Comparison of ENCODE assay signal across 8 cellular contexts in the genomic region with DNA sequence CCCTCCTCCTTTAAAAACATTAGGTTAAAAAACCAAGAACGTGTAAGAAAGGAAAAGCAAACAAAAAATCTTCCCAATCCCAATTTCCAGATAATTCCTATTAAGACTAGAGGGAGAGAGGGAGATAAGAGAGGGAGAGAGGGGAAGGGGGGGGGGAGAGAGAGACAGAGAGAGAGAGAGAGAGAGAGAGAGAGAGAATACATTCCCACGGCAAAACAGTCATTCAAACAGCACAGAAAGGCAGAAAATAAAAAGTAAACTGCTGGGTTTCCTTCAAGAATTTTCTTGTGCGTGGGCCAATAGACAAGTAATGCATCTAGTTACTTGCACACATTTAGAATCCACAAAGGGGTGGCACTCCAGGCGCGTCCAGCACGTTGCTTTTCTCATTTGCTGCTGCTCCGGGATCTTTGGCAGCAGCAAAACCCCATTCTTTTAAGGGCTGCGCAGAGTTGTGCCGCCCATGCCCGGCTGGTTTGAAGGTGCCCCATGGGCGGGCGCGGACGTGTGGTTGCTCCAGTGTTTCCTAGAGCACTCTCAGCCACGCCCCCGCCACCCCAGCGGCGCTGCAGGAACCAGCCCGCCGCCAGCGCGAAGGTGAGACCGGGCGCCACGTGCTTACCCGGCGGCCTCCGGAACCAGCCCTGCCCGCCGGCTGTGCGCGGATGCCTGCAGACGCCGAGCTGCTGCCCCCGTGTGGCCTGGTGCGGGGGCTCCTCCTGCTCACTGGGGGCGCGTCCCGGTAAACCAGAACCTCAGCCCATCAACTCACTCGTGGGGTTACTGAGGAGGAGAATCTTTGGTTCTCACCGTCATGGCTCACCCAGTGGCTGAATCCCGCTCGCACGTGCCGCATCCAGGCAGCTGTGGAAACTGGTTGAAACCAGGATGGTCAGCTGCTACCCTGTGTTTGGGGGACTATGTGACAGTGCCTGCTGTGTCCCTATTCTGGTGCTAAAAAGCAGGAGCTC. TPM values are rescaled to one million over a fixed set of nuclear protein-coding genes. Genes with fewer than 3 reads are reported as not detected.
A peak's percentile ranks its signal among the peaks of the same experiment; 100 is the strongest.
DNase-seq lines count a peak whose midpoint lies in the region; ATAC-seq and TF ChIP-seq lines count a peak whose summit lies in the region.

No MANE protein-coding gene starts in this region.

- no peak for TF ChIP-seq POLR2A in vagina (IDR thresholded peaks at IDR 0.05)

- peak; percentile 89 for TF ChIP-seq CTCF in progenitor cell of endocrine pancreas (IDR thresholded peaks at IDR 0.05; ENCODE audit: unreplicated experiment)
- peak; percentile 25 to 35 (median 25) for TF ChIP-seq CTCF in vagina (IDR thresholded peaks at IDR 0.05)

- peak; percentile 73 for ATAC-seq in GM21529 (IDR thresholded peaks at IDR 0.05; ENCODE audit: unreplicated experiment)

- H3K27me3 Mint-ChIP-seq in progenitor cell of endocrine pancreas = peaks cover 70% of the 10 kb centered on the region

- no peak overlapping the region for H3K4me3 Mint-ChIP-seq in progenitor cell of endocrine pancreas (ENCODE audit: low read depth)

- DNase-seq in DMS153 treated with DMSO at 0.1 percent for 48 hours (lab: John Stamatoyannopoulos, UW; ENCODE audit: unreplicated experiment) (peak; percentile 46), SHP77 treated with DMSO at 0.1 percent for 48 hours (lab: John Stamatoyannopoulos, UW) (peak; percentile 84), globus pallidus (ENCODE audit: low spot score) (peak; percentile 46), progenitor cell of endocrine pancreas (ENCODE audit: low spot score, unreplicated experiment) (peak; percentile 74), vagina (ENCODE audit: extremely low spot score in 2 of 2) (no peak)
- peak; percentile 38 to 61 (median 46) for DNase-seq in activated naive CD4-positive, alpha-beta T cell (lab: John Stamatoyannopoulos, UW)

- no peaks in the 10 kb centered on the region for H3K36me3 Mint-ChIP-seq in progenitor cell of endocrine pancreas (ENCODE audit: insufficient read depth)

- intact Hi-C loops in vagina (cut with DNase I) = loop anchor here (5.0 kb wide), 1 partner anchor 306 kb away; no protein-coding TSS in a partner anchor

- no peak overlapping the region for H3K27ac Mint-ChIP-seq in progenitor cell of endocrine pancreas

- peak overlapping the region; percentile 39 for H3K4me3 ChIP-seq in HUES64 (ENCODE audit: low read length)
- peak overlapping the region; percentile 3 to 9 for H3K4me3 ChIP-seq in vagina

- 8% methylated on average over 43 of the region's 45 CpGs for WGBS in HUES64

- H3K9me3 Mint-ChIP-seq in progenitor cell of endocrine pancreas (ENCODE audit: low read depth) = peaks cover 8% of the 10 kb centered on the region

- H3K4me1 Mint-ChIP-seq in progenitor cell of endocrine pancreas (ENCODE audit: low read depth) = peaks cover 1% of the 10 kb centered on the region

- H3K4me1 ChIP-seq in HUES64 (ENCODE audit: insufficient read depth, low read length) = 0 out of 2 replicates have a peak, but pooled peaks cover 3% of the 10 kb centered on the region
- H3K4me1 ChIP-seq in vagina = peaks cover 12% of the 10 kb centered on the region

- H3K27me3 ChIP-seq in HUES64 (ENCODE audit: insufficient read depth, low read length) (peaks cover 48% of the 10 kb centered on the region), vagina (peaks cover 3% of the 10 kb centered on the region)

- 0 out of 2 replicates have a peak overlapping the region, but pooled peaks have one; percentile 5 for H3K9ac ChIP-seq in HUES64 (ENCODE audit: low read depth, low read length)

- H3K27ac ChIP-seq in HUES64 (ENCODE audit: low read depth, low read length) = no peak overlapping the region
- no peak overlapping the region for H3K27ac ChIP-seq in vagina

- H3K36me3 ChIP-seq in HUES64 (ENCODE audit: insufficient read depth, low read length) (no peaks in the 10 kb centered on the region), vagina (no peaks in the 10 kb centered on the region)

- no peaks in the 10 kb centered on the region for H3K9me3 ChIP-seq in HUES64 (ENCODE audit: insufficient read depth, low read depth, low read length)
- no peaks in the 10 kb centered on the region for H3K9me3 ChIP-seq in vagina

RNA-seq across cellular contexts. Expression of a gene that starts 44.6 kb away (rescaled TPM):
- polyA plus RNA-seq in HUES64 (2013, experiment 1 of 2) = 13.6 TPM
- polyA plus RNA-seq in HUES64 (2013, experiment 2 of 2) = 14.5 TPM
- total RNA-seq in progenitor cell of endocrine pancreas (12.2 and 20.2 TPM in 2 replicates), vagina (2.9 TPM)

RNA-seq across cellular contexts. Expression of a gene that starts 48.6 kb away (rescaled TPM):
- polyA plus RNA-seq in HUES64 (2013, experiment 1 of 2) = 0.25 TPM
- 0.51 TPM for polyA plus RNA-seq in HUES64 (2013, experiment 2 of 2)
- total RNA-seq in progenitor cell of endocrine pancreas (0.34 and 0.58 TPM in 2 replicates), vagina (not detected)

Comparison
In these comparisons a context has a peak if more than half of its experiments do, and no peak if none do; other contexts are left out.
1. DNase-seq: peak in DMS153 treated with DMSO at 0.1 percent for 48 hours (single experiment), SHP77 treated with DMSO at 0.1 percent for 48 hours (single experiment), activated naive CD4-positive, alpha-beta T cell (4 of 4), globus pallidus (single experiment) and progenitor cell of endocrine pancreas (single experiment); none in vagina (0 of 2).